ENCODE assay signal across 1 cellular context in the genomic region with DNA sequence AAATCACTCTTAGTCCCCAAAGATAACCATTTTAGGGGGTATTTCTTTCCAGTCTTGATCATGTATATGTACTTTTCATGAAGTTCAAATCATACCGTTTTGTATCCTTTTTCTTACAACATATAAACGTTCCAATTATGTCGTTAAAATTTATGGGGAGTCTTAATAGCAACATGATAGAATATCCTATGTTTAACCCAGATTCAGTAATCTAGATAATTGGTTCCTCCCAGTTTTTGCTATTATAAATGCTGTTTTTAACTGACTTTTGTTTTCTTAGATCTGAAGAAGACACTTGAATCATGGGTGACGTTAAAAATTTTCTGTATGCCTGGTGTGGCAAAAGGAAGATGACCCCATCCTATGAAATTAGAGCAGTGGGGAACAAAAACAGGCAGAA.
TF ChIP-seq lines count a peak whose summit lies in the region.

No MANE protein-coding gene starts in this region.

TF ChIP-seq in GM12878, 131 proteins besides CTCF, POLR2A, EP300 and RAD21 (continued from another document):
- TF ChIP-seq SMAD1 (IDR thresholded peaks at IDR 0.05; ENCODE audit: low read depth, partially characterized antibody) (no peak), EGR1 (IDR thresholded peaks at IDR 0.05; ENCODE audit: borderline replicate concordance in 1 of 2, low read depth in 2 of 2, low read length in 2 of 2) (no peak), SUZ12 (IDR thresholded peaks at IDR 0.05; ENCODE audit: unreplicated experiment) (no peak), CREM (IDR thresholded peaks at IDR 0.05; ENCODE audit: low read depth) (no peak), TBL1XR1 (IDR thresholded peaks at IDR 0.05; ENCODE audit: low read depth, low read length) (no peak), KDM1A (IDR thresholded peaks at IDR 0.05; ENCODE audit: borderline replicate concordance) (no peak), USF1 (IDR thresholded peaks at IDR 0.05; ENCODE audit: borderline replicate concordance, extremely low read length, insufficient read depth, low read depth, low read length) (no peak), JUND (IDR thresholded peaks at IDR 0.05; ENCODE audit: low read depth, low read length) (no peak), MEF2A (IDR thresholded peaks at IDR 0.05; ENCODE audit: insufficient read depth, low read depth, low read length) (no peak), SMAD5 (IDR thresholded peaks at IDR 0.05; ENCODE audit: low read depth) (no peak), CUX1 (IDR thresholded peaks at IDR 0.05; ENCODE audit: insufficient replicate concordance, low read depth, low read length) (no peak)
- TF ChIP-seq, protein P1, sequence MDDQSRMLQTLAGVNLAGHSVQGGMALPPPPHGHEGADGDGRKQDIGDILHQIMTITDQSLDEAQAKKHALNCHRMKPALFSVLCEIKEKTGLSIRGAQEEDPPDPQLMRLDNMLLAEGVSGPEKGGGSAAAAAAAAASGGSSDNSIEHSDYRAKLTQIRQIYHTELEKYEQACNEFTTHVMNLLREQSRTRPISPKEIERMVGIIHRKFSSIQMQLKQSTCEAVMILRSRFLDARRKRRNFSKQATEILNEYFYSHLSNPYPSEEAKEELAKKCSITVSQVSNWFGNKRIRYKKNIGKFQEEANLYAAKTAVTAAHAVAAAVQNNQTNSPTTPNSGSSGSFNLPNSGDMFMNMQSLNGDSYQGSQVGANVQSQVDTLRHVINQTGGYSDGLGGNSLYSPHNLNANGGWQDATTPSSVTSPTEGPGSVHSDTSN (IDR thresholded peaks at IDR 0.05; ENCODE audit: insufficient replicate concordance, low read depth, low read length): no peak
